Comparison of ENCODE assay signal across 27 cellular contexts in the genomic region with DNA sequence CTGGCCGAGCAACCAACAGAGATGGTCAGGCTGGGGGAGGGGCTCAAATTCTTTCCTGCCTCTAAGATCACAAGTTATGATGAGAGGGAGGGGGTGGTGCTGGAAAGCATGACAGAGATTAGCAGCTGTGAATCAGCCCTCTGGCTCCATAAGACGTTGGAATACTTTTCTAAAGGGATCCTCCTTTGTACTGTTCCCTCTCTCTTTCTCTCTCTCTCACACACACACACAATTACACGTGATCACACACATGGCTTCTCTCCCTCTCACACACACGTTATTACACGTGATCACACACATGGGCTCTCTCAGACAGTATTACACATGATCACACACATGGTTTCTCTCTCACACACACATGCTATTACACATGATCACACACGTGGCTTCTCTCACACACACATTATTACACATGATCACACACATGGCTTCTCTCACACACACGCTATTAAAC. TPM values are rescaled to one million over a fixed set of nuclear protein-coding genes. Genes with fewer than 3 reads are reported as not detected.
DNase-seq lines count a peak whose midpoint lies in the region; ATAC-seq, FAIRE-seq and TF ChIP-seq lines count a peak whose summit lies in the region.
"Had no signal": no experiment of that assay in that cellular context is flagged by ENCODE, and none has a peak within 500 bp of the region (broad histone marks: within the 10 kb centered on the region; RNA-seq: fewer than 3 reads in every experiment).

A gene with protein sequence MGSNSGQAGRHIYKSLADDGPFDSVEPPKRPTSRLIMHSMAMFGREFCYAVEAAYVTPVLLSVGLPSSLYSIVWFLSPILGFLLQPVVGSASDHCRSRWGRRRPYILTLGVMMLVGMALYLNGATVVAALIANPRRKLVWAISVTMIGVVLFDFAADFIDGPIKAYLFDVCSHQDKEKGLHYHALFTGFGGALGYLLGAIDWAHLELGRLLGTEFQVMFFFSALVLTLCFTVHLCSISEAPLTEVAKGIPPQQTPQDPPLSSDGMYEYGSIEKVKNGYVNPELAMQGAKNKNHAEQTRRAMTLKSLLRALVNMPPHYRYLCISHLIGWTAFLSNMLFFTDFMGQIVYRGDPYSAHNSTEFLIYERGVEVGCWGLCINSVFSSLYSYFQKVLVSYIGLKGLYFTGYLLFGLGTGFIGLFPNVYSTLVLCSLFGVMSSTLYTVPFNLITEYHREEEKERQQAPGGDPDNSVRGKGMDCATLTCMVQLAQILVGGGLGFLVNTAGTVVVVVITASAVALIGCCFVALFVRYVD (minus strand): TSS at position 23 of the 454 bp plus-strand sequence. CDS start 110 bp downstream, outside the sequence.

- SMC1A ChIA-PET in GM12878 (lab: Charles Lee; ENCODE audit: uncharacterized antibody, unreplicated experiment): no interaction called here

- H3K9ac ChIP-seq in GM12878 (ENCODE audit: control insufficient read depth, insufficient read depth, low read length): no peak within 1 kb of the TSS

- peaks cover 0 to 5% of the 10 kb centered on the region in 2 experiments; a peak in 2 of 4 replicates for H3K36me3 ChIP-seq in GM12878 (ENCODE audit: control insufficient read depth in 2 of 2, insufficient read depth in 2 of 2, low read length in 1 of 2)
- peaks cover 0 to 34% of the 10 kb centered on the region in 2 donors for H3K36me3 ChIP-seq in gastroesophageal sphincter

- FAIRE-seq in HTR-8/SVneo (lab: Jason Lieb, UNC) (peak; percentile 95), GM12878 (lab: Jason Lieb, UNC) (no peak)
- FAIRE-seq: colon, RCC 7860 had no signal

- BruUV-seq in GM12878 (replicated peaks; lab: Mats Ljungman, UMichigan): no TSS peak

- intact Hi-C loops in GM12878 (cut with micrococcal nuclease; ENCODE audit: unreplicated experiment): no loop called here

- CTCF ChIA-PET in GM12878 (lab: Yijun Ruan, JAX): no interaction called here

- H3K27me3 Mint-ChIP-seq in stimulated activated naive B cell treated with anti-CD40 and anti-IgM and Interleukin-4, amounts not matched to agents 10 μg/mL and 1 μg/mL and 100 μg/mL, for 72 hours: no peaks in the 10 kb centered on the region
- H3K27me3 Mint-ChIP-seq: activated naive CD8-positive, alpha-beta T cell treated with anti-CD3 and anti-CD28 coated beads for 36 hours; activated T-helper 17 cell treated with anti-CD3 and anti-CD28 coated beads, Interleukin-2, amount 50 U/mL, for 72 hours; brain; effector memory CD8-positive, alpha-beta T cell had no signal

- TF ChIP-seq EP300 in GM12878 (IDR thresholded peaks at IDR 0.05; ENCODE audit: borderline replicate concordance in 1 of 2, control insufficient read depth in 1 of 2, low read depth in 2 of 2, low read length in 2 of 2) (no peak), gastroesophageal sphincter (IDR thresholded peaks at IDR 0.05) (no peak)

- TF ChIP-seq CTCF in GM12878 (IDR thresholded peaks at IDR 0.05 in 2 of 3, conservative IDR thresholded peaks at IDR 0.05 in 1 of 3; ENCODE audit: control insufficient read depth in 2 of 3, extremely low read depth in 1 of 3, insufficient read depth in 1 of 3, low read depth in 3 of 3, low read length in 3 of 3) (no peak), retinal pigment epithelial cell (conservative IDR thresholded peaks at IDR 0.05; ENCODE audit: low read depth, low read length) (no peak), gastroesophageal sphincter (IDR thresholded peaks at IDR 0.05) (no peak)

- H3K4me3 ChIP-seq in GM12878 (no peak within 1 kb of the TSS), retinal pigment epithelial cell (ENCODE audit: low read length) (peak within 1 kb of the TSS; percentile 81), gastroesophageal sphincter (no peak within 1 kb of the TSS)
- H3K4me3 ChIP-seq: left ventricle myocardium inferior, psoas muscle, SK-N-MC, skin epidermis, testis had no signal

- no peak within 1 kb of the TSS for H2AFZ ChIP-seq in GM12878 (ENCODE audit: control insufficient read depth, low read depth, low read length)

- POLR2A ChIA-PET in GM12878 (lab: Charles Lee): no interaction called here

- no peaks in the 10 kb centered on the region; the same call in 2 of the 3 replicates for H3K9me3 ChIP-seq in GM12878 (replicated peaks; ENCODE audit: control insufficient read depth, insufficient read depth, low read length)
- no peaks in the 10 kb centered on the region for H3K9me3 ChIP-seq in gastroesophageal sphincter
- H3K9me3 ChIP-seq: left ventricle myocardium inferior, psoas muscle, testis had no signal

- no peaks in the 10 kb centered on the region for H4K20me1 ChIP-seq in GM12878 (ENCODE audit: control insufficient read depth, insufficient read depth)

- H3K4me1 ChIP-seq in GM12878 (ENCODE audit: control insufficient read depth, insufficient read depth, low read length): no peaks in the 10 kb centered on the region
- H3K4me1 ChIP-seq in gastroesophageal sphincter: no peaks in the 10 kb centered on the region
- H3K4me1 ChIP-seq: left ventricle myocardium inferior, psoas muscle, testis had no signal

- RAD21 ChIA-PET in GM12878 (lab: Charles Lee; ENCODE audit: unreplicated experiment): no interaction called here

- no peak for ATAC-seq in GM12878
- ATAC-seq in stimulated activated naive B cell treated with anti-CD40 and anti-IgM and Interleukin-4, amounts not matched to agents 10 μg/mL and 1 μg/mL and 100 μg/mL, for 72 hours (replicated peaks): no peak
- ATAC-seq in gastroesophageal sphincter: no peak
- no peak for ATAC-seq in HG02642 (IDR thresholded peaks at IDR 0.05; ENCODE audit: poor library complexity, unreplicated experiment)
- ATAC-seq: activated T-helper 17 cell treated with anti-CD3 and anti-CD28 coated beads, Interleukin-2, amount 50 U/mL, for 72 hours; CD8-positive, alpha-beta T cell; effector memory CD8-positive, alpha-beta T cell; psoas muscle had no signal

- in situ Hi-C loops in GM12878 (cut with MboI): no loop called here

- H3K4me2 ChIP-seq in GM12878 (ENCODE audit: control insufficient read depth, insufficient read depth): no peak within 1 kb of the TSS

- peaks cover 0 to 1% of the 10 kb centered on the region in 2 donors for H3K9me3 Mint-ChIP-seq in stimulated activated naive B cell treated with anti-CD40 and anti-IgM and Interleukin-4, amounts not matched to agents 10 μg/mL and 1 μg/mL and 100 μg/mL, for 72 hours
- H3K9me3 Mint-ChIP-seq: activated naive CD8-positive, alpha-beta T cell treated with anti-CD3 and anti-CD28 coated beads for 36 hours; activated T-helper 17 cell treated with anti-CD3 and anti-CD28 coated beads, Interleukin-2, amount 50 U/mL, for 72 hours; brain; CD8-positive, alpha-beta T cell; effector memory CD8-positive, alpha-beta T cell had no signal

- H3K27ac ChIP-seq in GM12878 (ENCODE audit: control insufficient read depth, insufficient read depth) (no peak within 1 kb of the TSS), gastroesophageal sphincter (no peak within 1 kb of the TSS)
- H3K27ac ChIP-seq: left ventricle myocardium inferior, psoas muscle, SK-N-MC, skin epidermis, testis had no signal

- H3K27ac Mint-ChIP-seq in stimulated activated naive B cell treated with anti-CD40 and anti-IgM and Interleukin-4, amounts not matched to agents 10 μg/mL and 1 μg/mL and 100 μg/mL, for 72 hours: no peak within 1 kb of the TSS
- H3K27ac Mint-ChIP-seq: activated naive CD8-positive, alpha-beta T cell treated with anti-CD3 and anti-CD28 coated beads for 36 hours; activated T-helper 17 cell treated with anti-CD3 and anti-CD28 coated beads, Interleukin-2, amount 50 U/mL, for 72 hours; brain; CD8-positive, alpha-beta T cell; effector memory CD8-positive, alpha-beta T cell had no signal

- no peak for DNase-seq in HTR-8/SVneo (ENCODE audit: insufficient read length, low spot score)
- DNase-seq in GM12878 (ENCODE audit: low read depth, low spot score): no peak
- peak; percentile 23 for DNase-seq in kidney glomerular epithelial cell (lab: John Stamatoyannopoulos, UW)
- peak; percentile 90 for DNase-seq in retinal pigment epithelial cell (ENCODE audit: low read depth)
- DNase-seq in stimulated activated naive B cell treated with anti-CD40 and anti-IgM and Interleukin-4, amounts not matched to agents 10 μg/mL and 1 μg/mL and 100 μg/mL, for 72 hours: no peak
- DNase-seq: activated naive CD8-positive, alpha-beta T cell treated with anti-CD3 and anti-CD28 coated beads for 36 hours; CD8-positive, alpha-beta T cell; effector memory CD8-positive, alpha-beta T cell; head of caudate nucleus; KG1; left ventricle myocardium inferior; MV-4-11; NCI-H187 treated with DMSO at 0.1 percent for 48 hours; NCI-H446 treated with DMSO at 0.1 percent for 48 hours; NK-92 treated with Interleukin-12 subunit alpha and Interleukin-12 subunit beta, amount 100 ng/mL, for 24 hours; psoas muscle; stimulated activated naive CD4-positive, alpha-beta T cell; T-helper 2 cell; testis had no signal

- H3K4me3 Mint-ChIP-seq in stimulated activated naive B cell treated with anti-CD40 and anti-IgM and Interleukin-4, amounts not matched to agents 10 μg/mL and 1 μg/mL and 100 μg/mL, for 72 hours: no peak within 1 kb of the TSS
- H3K4me3 Mint-ChIP-seq: activated naive CD8-positive, alpha-beta T cell treated with anti-CD3 and anti-CD28 coated beads for 36 hours; activated T-helper 17 cell treated with anti-CD3 and anti-CD28 coated beads, Interleukin-2, amount 50 U/mL, for 72 hours; brain; CD8-positive, alpha-beta T cell; effector memory CD8-positive, alpha-beta T cell had no signal

- 76% methylated on average over 7 of the region's 7 CpGs for WGBS in GM12878 (ENCODE audit: insufficient coverage, insufficient replicate concordance, low lambda C conversion rate, missing lambda C conversion rate)
- 67 to 69% methylated on average over 6 to 7 of the region's 7 CpGs for WGBS in gastroesophageal sphincter (ENCODE audit: low coverage in 1 of 2), 2 donors

- peaks cover 13 to 21% of the 10 kb centered on the region in 2 donors for H3K36me3 Mint-ChIP-seq in stimulated activated naive B cell treated with anti-CD40 and anti-IgM and Interleukin-4, amounts not matched to agents 10 μg/mL and 1 μg/mL and 100 μg/mL, for 72 hours

- no peaks in the 10 kb centered on the region for H3K27me3 ChIP-seq in GM12878 (replicated peaks in 1 of 2; ENCODE audit: control insufficient read depth in 2 of 2, insufficient read depth in 2 of 2, low read length in 1 of 2)
- H3K27me3 ChIP-seq in gastroesophageal sphincter: no peaks in the 10 kb centered on the region
- H3K27me3 ChIP-seq: testis had no signal

- no peak for TF ChIP-seq RAD21 in GM12878 (IDR thresholded peaks at IDR 0.05; ENCODE audit: insufficient read depth, low read depth, low read length)

- no peak for TF ChIP-seq POLR2A in GM12878 (IDR thresholded peaks at IDR 0.05; ENCODE audit: low read depth, low read length)
- no peak for TF ChIP-seq POLR2A in gastroesophageal sphincter (IDR thresholded peaks at IDR 0.05)

- H3K79me2 ChIP-seq in GM12878 (ENCODE audit: control insufficient read depth, insufficient read depth, low read length): no peaks in the 10 kb centered on the region

- H3K4me1 Mint-ChIP-seq in stimulated activated naive B cell treated with anti-CD40 and anti-IgM and Interleukin-4, amounts not matched to agents 10 μg/mL and 1 μg/mL and 100 μg/mL, for 72 hours: no peaks in the 10 kb centered on the region
- H3K4me1 Mint-ChIP-seq: activated naive CD8-positive, alpha-beta T cell treated with anti-CD3 and anti-CD28 coated beads for 36 hours; activated T-helper 17 cell treated with anti-CD3 and anti-CD28 coated beads, Interleukin-2, amount 50 U/mL, for 72 hours; brain had no signal

RNA-seq across cellular contexts. Expression of the gene that starts here (rescaled TPM):
- 0.25 and 0.54 TPM in 2 replicates for total RNA-seq in GM12878 (2013; cell fraction: nucleolus; rRNA removed)
- total RNA-seq in GM12878 (2014; rRNA removed): 0.06 TPM in 1 of 2 replicates, not detected in the other
- total RNA-seq in GM12878 (2014; rRNA removed; fragmentation: Illumina TruSeq; extraction: Trizol): not detected in 2 replicates
- total RNA-seq in GM12878 (2021): not detected in 2 replicates
- polyA plus RNA-seq in GM12878 (2011; ENCODE audit: low read depth): not detected
- polyA plus RNA-seq in GM12878 (2011; rRNA removed): 0.07 TPM in 1 of 2 replicates, not detected in the other
- polyA plus RNA-seq in GM12878 (2011; cell fraction: cytosol; rRNA removed): 0.06 and 0.15 TPM in 2 replicates
- 0.41 and 0.45 TPM in 2 replicates for polyA plus RNA-seq in GM12878 (2011; cell fraction: nucleus; rRNA removed)
- polyA plus RNA-seq in GM12878 (2012): not detected in 2 replicates
- not detected in 2 replicates for polyA plus RNA-seq in GM12878 (2014; fragmentation: Illumina TruSeq; extraction: Trizol)
- polyA plus RNA-seq in GM12878 (2014; fragmentation: Nextera tagmentation; extraction: Ambion mirVana): not detected
- 0.03 TPM in 1 of 2 replicates, not detected in the other for polyA plus RNA-seq in GM12878 (2014; rRNA removed)
- polyA plus RNA-seq in GM12878 (2016; fragmentation: Nextera tagmentation; extraction: Ambion mirVana): not detected
- 0.77 TPM in 1 of 2 replicates, not detected in the other for polyA minus RNA-seq in GM12878 (2011; rRNA and poly(A)+ RNA removed)
- polyA minus RNA-seq in GM12878 (2011; cell fraction: cytosol; rRNA and poly(A)+ RNA removed): not detected in 2 replicates
- 1.7 and 2.3 TPM in 2 replicates for polyA minus RNA-seq in GM12878 (2011; cell fraction: nucleus; rRNA and poly(A)+ RNA removed)
- under 1 TPM in 1 of 4 donors, not detected in 3; 0.15 TPM for total RNA-seq in gastroesophageal sphincter
- total RNA-seq: activated naive CD8-positive, alpha-beta T cell treated with anti-CD3 and anti-CD28 coated beads for 36 hours; activated T-helper 17 cell treated with anti-CD3 and anti-CD28 coated beads, Interleukin-2, amount 50 U/mL, for 72 hours; CD8-positive, alpha-beta T cell; left ventricle myocardium inferior had no signal

Comparison
In these comparisons a context has a peak if more than half of its experiments do, and no peak if none do; other contexts are left out.
1. DNase-seq: peak in kidney glomerular epithelial cell (single experiment) and retinal pigment epithelial cell (single experiment); none in HTR-8/SVneo (single experiment), GM12878 (single experiment) and stimulated activated naive B cell treated with anti-CD40 and anti-IgM and Interleukin-4, amounts not matched to agents 10 μg/mL and 1 μg/mL and 100 μg/mL, for 72 hours (single experiment).